Comparison of ENCODE assay signal across 3 cellular contexts in the genomic region with DNA sequence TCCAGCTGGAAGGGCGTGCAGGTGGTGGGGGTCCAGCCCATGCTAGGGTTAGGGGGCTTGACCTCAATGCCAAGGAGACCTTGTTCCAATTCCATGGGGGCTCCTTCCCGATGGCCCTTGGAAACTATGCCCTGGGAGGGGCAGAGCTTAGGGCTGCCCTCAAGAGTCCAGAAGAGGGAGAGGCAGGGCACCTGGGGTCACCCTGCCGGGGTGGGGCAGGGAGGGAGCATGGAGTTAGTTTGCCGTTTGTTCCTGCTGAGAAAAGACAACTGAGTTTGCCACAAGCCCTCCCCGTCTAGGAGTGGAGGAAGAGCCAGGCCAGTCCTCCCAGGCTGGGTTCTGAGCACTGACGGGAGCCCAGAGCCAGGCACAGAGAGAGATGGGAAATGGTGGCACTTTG.
TF ChIP-seq lines count a peak whose summit lies in the region.

No MANE protein-coding gene starts in this region.

TF ChIP-seq in GM23338, 12 proteins besides CTCF, POLR2A, EP300 and RAD21 (continues in another document):
- TF ChIP-seq ZNF114 (CRISPR knock-in tag; IDR thresholded peaks at IDR 0.05) (no peak), STAT1 (IDR thresholded peaks at IDR 0.05; ENCODE audit: unreplicated experiment) (no peak), POLR2AphosphoS5 (IDR thresholded peaks at IDR 0.05; ENCODE audit: low read depth) (no peak), CREB1 (CRISPR knock-in tag; IDR thresholded peaks at IDR 0.05; ENCODE audit: low read depth) (no peak), REST (IDR thresholded peaks at IDR 0.05; ENCODE audit: unreplicated experiment) (no peak), ZNF331 (CRISPR knock-in tag; IDR thresholded peaks at IDR 0.05; ENCODE audit: low read depth) (no peak), EZH2 (IDR thresholded peaks at IDR 0.05; ENCODE audit: low read depth, unreplicated experiment) (no peak), JUNB (IDR thresholded peaks at IDR 0.05; ENCODE audit: unreplicated experiment) (no peak), ETS1 (IDR thresholded peaks at IDR 0.05) (no peak)

TF ChIP-seq in H1, 55 proteins besides CTCF, POLR2A, EP300 and RAD21:
- TF ChIP-seq RXRA (IDR thresholded peaks at IDR 0.05; ENCODE audit: insufficient read depth, low read depth, low read length), result no peak

TF ChIP-seq in HepG2, 621 proteins besides CTCF, POLR2A, EP300 and RAD21:
- TF ChIP-seq AGO2 (optimal IDR thresholded peaks at IDR 0.05; ENCODE audit: low read depth, low read length) (peak; percentile 4), SSRP1 (CRISPR knock-in tag; IDR thresholded peaks at IDR 0.05) (peak; percentile 42; the same call in 1 of the 2 replicates), NR2F6 (IDR thresholded peaks at IDR 0.05) (0 out of 2 replicates have a peak, but pooled peaks have one; percentile 11), NR2F6 (CRISPR knock-in tag; IDR thresholded peaks at IDR 0.05) (no peak), TMF1 (CRISPR knock-in tag; IDR thresholded peaks at IDR 0.05; ENCODE audit: low read depth) (no peak), PTBP1 (IDR thresholded peaks at IDR 0.05; ENCODE audit: low read depth, low read length, poor library complexity, severe bottlenecking) (no peak), THRA (CRISPR knock-in tag; IDR thresholded peaks at IDR 0.05; ENCODE audit: borderline replicate concordance) (0 out of 2 replicates have a peak, but pooled peaks have one; percentile 27), POLR2G (IDR thresholded peaks at IDR 0.05; ENCODE audit: low read depth, low read length) (peak; percentile 39; the same call in 1 of the 2 replicates), ZNF709 (CRISPR knock-in tag; IDR thresholded peaks at IDR 0.05) (0 out of 2 replicates have a peak, but pooled peaks have one; percentile 26)
- TF ChIP-seq, protein P1, sequence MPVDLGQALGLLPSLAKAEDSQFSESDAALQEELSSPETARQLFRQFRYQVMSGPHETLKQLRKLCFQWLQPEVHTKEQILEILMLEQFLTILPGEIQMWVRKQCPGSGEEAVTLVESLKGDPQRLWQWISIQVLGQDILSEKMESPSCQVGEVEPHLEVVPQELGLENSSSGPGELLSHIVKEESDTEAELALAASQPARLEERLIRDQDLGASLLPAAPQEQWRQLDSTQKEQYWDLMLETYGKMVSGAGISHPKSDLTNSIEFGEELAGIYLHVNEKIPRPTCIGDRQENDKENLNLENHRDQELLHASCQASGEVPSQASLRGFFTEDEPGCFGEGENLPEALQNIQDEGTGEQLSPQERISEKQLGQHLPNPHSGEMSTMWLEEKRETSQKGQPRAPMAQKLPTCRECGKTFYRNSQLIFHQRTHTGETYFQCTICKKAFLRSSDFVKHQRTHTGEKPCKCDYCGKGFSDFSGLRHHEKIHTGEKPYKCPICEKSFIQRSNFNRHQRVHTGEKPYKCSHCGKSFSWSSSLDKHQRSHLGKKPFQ (CRISPR knock-in tag; IDR thresholded peaks at IDR 0.05; ENCODE audit: insufficient replicate concordance), result no peak
- TF ChIP-seq, protein P2, sequence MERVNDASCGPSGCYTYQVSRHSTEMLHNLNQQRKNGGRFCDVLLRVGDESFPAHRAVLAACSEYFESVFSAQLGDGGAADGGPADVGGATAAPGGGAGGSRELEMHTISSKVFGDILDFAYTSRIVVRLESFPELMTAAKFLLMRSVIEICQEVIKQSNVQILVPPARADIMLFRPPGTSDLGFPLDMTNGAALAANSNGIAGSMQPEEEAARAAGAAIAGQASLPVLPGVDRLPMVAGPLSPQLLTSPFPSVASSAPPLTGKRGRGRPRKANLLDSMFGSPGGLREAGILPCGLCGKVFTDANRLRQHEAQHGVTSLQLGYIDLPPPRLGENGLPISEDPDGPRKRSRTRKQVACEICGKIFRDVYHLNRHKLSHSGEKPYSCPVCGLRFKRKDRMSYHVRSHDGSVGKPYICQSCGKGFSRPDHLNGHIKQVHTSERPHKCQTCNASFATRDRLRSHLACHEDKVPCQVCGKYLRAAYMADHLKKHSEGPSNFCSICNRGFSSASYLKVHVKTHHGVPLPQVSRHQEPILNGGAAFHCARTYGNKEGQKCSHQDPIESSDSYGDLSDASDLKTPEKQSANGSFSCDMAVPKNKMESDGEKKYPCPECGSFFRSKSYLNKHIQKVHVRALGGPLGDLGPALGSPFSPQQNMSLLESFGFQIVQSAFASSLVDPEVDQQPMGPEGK (CRISPR knock-in tag; IDR thresholded peaks at IDR 0.05), result peak; percentile 24; the same call in 1 of the 2 replicates
